26 cellular contexts compared by ENCODE assay signal in the genomic region with DNA sequence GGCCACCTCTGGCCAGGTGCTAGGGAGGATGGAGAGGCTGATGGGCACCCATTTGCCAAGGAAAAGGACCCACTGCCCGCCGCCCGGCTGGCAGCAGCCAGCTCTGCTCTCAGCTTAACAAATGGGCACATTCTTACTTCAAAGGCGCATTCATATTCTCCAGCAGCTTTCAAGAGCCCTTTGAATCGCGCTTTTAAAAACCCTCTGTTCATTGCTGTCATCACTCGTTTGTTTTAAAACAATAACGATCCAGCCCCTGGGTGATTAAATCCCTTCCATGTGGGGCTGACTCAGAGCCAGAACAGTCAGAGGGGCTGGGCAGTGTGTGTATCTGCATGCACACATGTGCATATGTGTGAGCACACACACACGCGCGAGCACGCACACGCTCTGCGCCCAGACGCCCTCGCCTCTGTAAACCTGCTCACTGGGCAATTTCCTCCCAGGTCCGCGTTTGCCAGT.
A peak's percentile ranks its signal among the peaks of the same experiment; 100 is the strongest.
DNase-seq lines count a peak whose midpoint lies in the region; ATAC-seq and TF ChIP-seq lines count a peak whose summit lies in the region.
"Had no signal": no experiment of that assay in that cellular context is flagged by ENCODE, and none has a peak within 500 bp of the region (broad histone marks: within the 10 kb centered on the region; RNA-seq: fewer than 3 reads in every experiment).

No MANE protein-coding gene starts in this region.

- H3K27me3 Mint-ChIP-seq in endodermal cell (ENCODE audit: insufficient read depth): no peaks in the 10 kb centered on the region
- H3K27me3 Mint-ChIP-seq: activated naive CD8-positive, alpha-beta T cell treated with anti-CD3 and anti-CD28 coated beads for 36 hours; activated T-helper 17 cell treated with anti-CD3 and anti-CD28 coated beads, Interleukin-2, amount 50 U/mL, for 72 hours; IgD-negative memory B cell; stimulated activated naive CD8-positive, alpha-beta T cell treated with anti-CD3 and anti-CD28 coated beads, Interleukin-15, Interleukin-2, amounts not matched to agents 100 ng/mL and 50 ng/mL, for 24 hours had no signal

- H3K4me3 ChIP-seq in ascending aorta: no peak overlapping the region
- H3K4me3 ChIP-seq in endodermal cell (ENCODE audit: low read length): no peak overlapping the region
- H3K4me3 ChIP-seq: BLaER1, breast epithelium, gastroesophageal sphincter had no signal

- no peak for ATAC-seq in HG03457 (IDR thresholded peaks at IDR 0.05; ENCODE audit: unreplicated experiment)
- ATAC-seq: activated CD8-positive, alpha-beta memory T cell treated with anti-CD3 and anti-CD28 coated beads, Interleukin-2, amount 10 ng/mL, durations not matched to agents 7 days and 5 days; activated T-helper 17 cell treated with anti-CD3 and anti-CD28 coated beads, Interleukin-2, amount 50 U/mL, for 72 hours; gastroesophageal sphincter; left colon had no signal

- no peak overlapping the region for H3K9ac ChIP-seq in endodermal cell (ENCODE audit: extremely low read depth, low read length, poor library complexity, severe bottlenecking)
- H3K9ac ChIP-seq: BLaER1 had no signal

- no peak overlapping the region for H3K4me3 Mint-ChIP-seq in endodermal cell
- H3K4me3 Mint-ChIP-seq: activated CD8-positive, alpha-beta memory T cell treated with anti-CD3 and anti-CD28 coated beads, Interleukin-2, amount 10 ng/mL, durations not matched to agents 7 days and 5 days; activated naive CD8-positive, alpha-beta T cell treated with anti-CD3 and anti-CD28 coated beads for 36 hours; activated T-helper 17 cell treated with anti-CD3 and anti-CD28 coated beads, Interleukin-2, amount 50 U/mL, for 72 hours; IgD-negative memory B cell; nephron; stimulated activated naive CD8-positive, alpha-beta T cell treated with anti-CD3 and anti-CD28 coated beads, Interleukin-15, Interleukin-2, amounts not matched to agents 100 ng/mL and 50 ng/mL, for 24 hours had no signal

- no peak overlapping the region for H3K27ac ChIP-seq in ascending aorta
- no peak overlapping the region for H3K27ac ChIP-seq in endodermal cell (ENCODE audit: low read depth, low read length)
- H3K27ac ChIP-seq: BLaER1, breast epithelium, gastroesophageal sphincter, HL-60, RWPE1 had no signal

- no peaks in the 10 kb centered on the region for H3K36me3 Mint-ChIP-seq in endodermal cell (ENCODE audit: low read depth)
- H3K36me3 Mint-ChIP-seq: activated CD8-positive, alpha-beta memory T cell treated with anti-CD3 and anti-CD28 coated beads, Interleukin-2, amount 10 ng/mL, durations not matched to agents 7 days and 5 days; activated naive CD8-positive, alpha-beta T cell treated with anti-CD3 and anti-CD28 coated beads for 36 hours had no signal

- H3K4me1 ChIP-seq in ascending aorta: no peaks in the 10 kb centered on the region
- H3K4me1 ChIP-seq in endodermal cell (ENCODE audit: control insufficient read depth, insufficient read depth, low read length): no peaks in the 10 kb centered on the region
- H3K4me1 ChIP-seq: breast epithelium, gastroesophageal sphincter had no signal

- H3K36me3 ChIP-seq in ascending aorta (no peaks in the 10 kb centered on the region), endodermal cell (ENCODE audit: control insufficient read depth, insufficient read depth, low read length) (no peaks in the 10 kb centered on the region)
- H3K36me3 ChIP-seq: breast epithelium, gastroesophageal sphincter had no signal

- no peak for TF ChIP-seq CTCF in ascending aorta (IDR thresholded peaks at IDR 0.05)
- TF ChIP-seq CTCF in endodermal cell (conservative IDR thresholded peaks at IDR 0.05): no peak

- DNase-seq in NCI-H1417 (lab: John Stamatoyannopoulos, UW): peak; percentile 66 to 85 (median 80)
- no peak for DNase-seq in NCI-H1417 treated with DMSO at 0.1 percent for 48 hours (lab: John Stamatoyannopoulos, UW)
- DNase-seq in NCI-H69 (lab: John Stamatoyannopoulos, UW): peak; percentile 73
- DNase-seq in foreskin melanocyte: peak; percentile 94
- peak; percentile 81 for DNase-seq in superior temporal gyrus (ENCODE audit: extremely low spot score)
- DNase-seq in ascending aorta (ENCODE audit: low spot score in 2 of 2): no peak
- DNase-seq in endodermal cell: no peak
- DNase-seq: activated CD4-positive, alpha-beta T cell treated with anti-CD3 and anti-CD28 coated beads for 4 hours; activated CD8-positive, alpha-beta memory T cell treated with anti-CD3 and anti-CD28 coated beads, Interleukin-2, amount 10 ng/mL, durations not matched to agents 7 days and 5 days; activated naive CD8-positive, alpha-beta T cell treated with anti-CD3 and anti-CD28 coated beads for 36 hours; dermis blood vessel endothelial cell; left colon; NCI-H1930; SW 1271; trophoblast cell had no signal

- H3K9me3 ChIP-seq in ascending aorta (no peaks in the 10 kb centered on the region), endodermal cell (ENCODE audit: control insufficient read depth, low read length) (no peaks in the 10 kb centered on the region)
- H3K9me3 ChIP-seq: BLaER1, breast epithelium, gastroesophageal sphincter had no signal

- intact Hi-C loops in ascending aorta (cut with DNase I): no loop called here

- H3K27me3 ChIP-seq in ascending aorta: no peaks in the 10 kb centered on the region
- H3K27me3 ChIP-seq in endodermal cell (ENCODE audit: control insufficient read depth, insufficient read depth, low read length, poor library complexity, severe bottlenecking): no peaks in the 10 kb centered on the region
- H3K27me3 ChIP-seq: BLaER1, breast epithelium had no signal

- WGBS in endodermal cell (ENCODE audit: insufficient coverage in 1 of 2, insufficient read length in 1 of 2), 2 experiments: 85 to 92% methylated on average over 9 to 18 of the region's 18 CpGs

- H3K9me3 Mint-ChIP-seq in endodermal cell: no peaks in the 10 kb centered on the region
- H3K9me3 Mint-ChIP-seq: activated naive CD8-positive, alpha-beta T cell treated with anti-CD3 and anti-CD28 coated beads for 36 hours; activated T-helper 17 cell treated with anti-CD3 and anti-CD28 coated beads, Interleukin-2, amount 50 U/mL, for 72 hours; IgD-negative memory B cell; nephron; stimulated activated naive CD8-positive, alpha-beta T cell treated with anti-CD3 and anti-CD28 coated beads, Interleukin-15, Interleukin-2, amounts not matched to agents 100 ng/mL and 50 ng/mL, for 24 hours had no signal

- peaks cover 15% of the 10 kb centered on the region for H3K4me1 Mint-ChIP-seq in endodermal cell
- H3K4me1 Mint-ChIP-seq: activated CD8-positive, alpha-beta memory T cell treated with anti-CD3 and anti-CD28 coated beads, Interleukin-2, amount 10 ng/mL, durations not matched to agents 7 days and 5 days; activated T-helper 17 cell treated with anti-CD3 and anti-CD28 coated beads, Interleukin-2, amount 50 U/mL, for 72 hours had no signal

- no peak overlapping the region for H3K27ac Mint-ChIP-seq in endodermal cell
- H3K27ac Mint-ChIP-seq: activated CD8-positive, alpha-beta memory T cell treated with anti-CD3 and anti-CD28 coated beads, Interleukin-2, amount 10 ng/mL, durations not matched to agents 7 days and 5 days; activated naive CD8-positive, alpha-beta T cell treated with anti-CD3 and anti-CD28 coated beads for 36 hours; activated T-helper 17 cell treated with anti-CD3 and anti-CD28 coated beads, Interleukin-2, amount 50 U/mL, for 72 hours; IgD-negative memory B cell; nephron; progenitor cell of endocrine pancreas; stimulated activated naive CD8-positive, alpha-beta T cell treated with anti-CD3 and anti-CD28 coated beads, Interleukin-15, Interleukin-2, amounts not matched to agents 100 ng/mL and 50 ng/mL, for 24 hours had no signal

Comparison
In these comparisons a context has a peak if more than half of its experiments do, and no peak if none do; other contexts are left out.
1. DNase-seq: peak in NCI-H1417 (3 of 3), NCI-H69 (single experiment), foreskin melanocyte (single experiment) and superior temporal gyrus (single experiment); none in NCI-H1417 treated with DMSO at 0.1 percent for 48 hours (single experiment), ascending aorta (0 of 2) and endodermal cell (single experiment).